Comparison of ENCODE assay signal across 14 cellular contexts in genomic region chr9:117368684-117369230, GRCh38. TPM values are rescaled to one million over a fixed set of nuclear protein-coding genes. Genes with fewer than 3 reads are reported as not detected.
A peak's percentile ranks its signal among the peaks of the same experiment; 100 is the strongest.
DNase-seq lines count a peak whose midpoint lies in the region; ATAC-seq and TF ChIP-seq lines count a peak whose summit lies in the region.
"Had no signal": no experiment of that assay in that cellular context is flagged by ENCODE, and none has a peak within 500 bp of the region (broad histone marks: within the 10 kb centered on the region; RNA-seq: fewer than 3 reads in every experiment).

No MANE protein-coding gene starts in this region.

- peaks cover 24% of the 10 kb centered on the region for H3K4me1 ChIP-seq in HUES64 (ENCODE audit: insufficient read depth, low read length)
- no peaks in the 10 kb centered on the region for H3K4me1 ChIP-seq in body of pancreas
- H3K4me1 ChIP-seq: A549 had no signal

- no peak overlapping the region for H3K4me3 ChIP-seq in HUES64 (ENCODE audit: low read length)
- H3K4me3 ChIP-seq in body of pancreas = no peak overlapping the region
- H3K4me3 ChIP-seq: A549 had no signal

- CTCF ChIA-PET in activated CD4-positive, alpha-beta T cell treated with anti-CD3 and anti-CD28 coated beads, Interleukin-2, amount 10 ng/mL, durations not matched to agents 7 days and 5 days (lab: Charles Lee) = no interaction called here

- no peaks in the 10 kb centered on the region for H3K27me3 Mint-ChIP-seq in activated CD4-positive, alpha-beta T cell treated with anti-CD3 and anti-CD28 coated beads, Interleukin-2, amount 10 ng/mL, durations not matched to agents 7 days and 5 days
- H3K27me3 Mint-ChIP-seq: CD4-positive, CD25-positive, alpha-beta regulatory T cell had no signal

- no peak for TF ChIP-seq POLR2A in body of pancreas (IDR thresholded peaks at IDR 0.05)

- POLR2A ChIA-PET in activated CD4-positive, alpha-beta T cell treated with anti-CD3 and anti-CD28 coated beads, Interleukin-2, amount 10 ng/mL, durations not matched to agents 7 days and 5 days (lab: Charles Lee) = no interaction called here

- ATAC-seq in body of pancreas = peak; percentile 59
- ATAC-seq in HG03135 (IDR thresholded peaks at IDR 0.05; ENCODE audit: unreplicated experiment) = no peak
- ATAC-seq: A549, HCT116 had no signal

- H3K27ac Mint-ChIP-seq in activated CD4-positive, alpha-beta T cell treated with anti-CD3 and anti-CD28 coated beads, Interleukin-2, amount 10 ng/mL, durations not matched to agents 7 days and 5 days = no peak overlapping the region
- H3K27ac Mint-ChIP-seq: CD4-positive, CD25-positive, alpha-beta regulatory T cell; IgD-negative memory B cell had no signal

- H3K27me3 ChIP-seq in HUES64 (ENCODE audit: insufficient read depth, low read length) = no peaks in the 10 kb centered on the region
- H3K27me3 ChIP-seq in body of pancreas = no peaks in the 10 kb centered on the region

- intact Hi-C loops in body of pancreas (cut with DNase I) = no loop called here

- H3K4me1 Mint-ChIP-seq in activated CD4-positive, alpha-beta T cell treated with anti-CD3 and anti-CD28 coated beads, Interleukin-2, amount 10 ng/mL, durations not matched to agents 7 days and 5 days = no peaks in the 10 kb centered on the region
- H3K4me1 Mint-ChIP-seq: CD4-positive, CD25-positive, alpha-beta regulatory T cell; IgD-negative memory B cell had no signal

- TF ChIP-seq CTCF in body of pancreas (IDR thresholded peaks at IDR 0.05) = no peak

- no peaks in the 10 kb centered on the region for H3K9me3 Mint-ChIP-seq in activated CD4-positive, alpha-beta T cell treated with anti-CD3 and anti-CD28 coated beads, Interleukin-2, amount 10 ng/mL, durations not matched to agents 7 days and 5 days

- peak overlapping the region; percentile 62; the same call in 1 of the 2 replicates for H3K27ac ChIP-seq in HUES64 (ENCODE audit: low read depth, low read length)
- no peak overlapping the region for H3K27ac ChIP-seq in body of pancreas
- H3K27ac ChIP-seq: A549 had no signal

- DNase-seq in COR-L47 (lab: John Stamatoyannopoulos, UW) = peak; percentile 13
- peak; percentile 86 for DNase-seq in DMS79 (lab: John Stamatoyannopoulos, UW)
- DNase-seq in body of pancreas = peak in 2 of 4 donors; percentile 15 to 39
- no peak for DNase-seq in D341Med (ENCODE audit: low spot score)
- no peak for DNase-seq in activated CD4-positive, alpha-beta T cell treated with anti-CD3 and anti-CD28 coated beads, Interleukin-2, amount 10 ng/mL, durations not matched to agents 7 days and 5 days
- DNase-seq: Calu3; CD4-positive, CD25-positive, alpha-beta regulatory T cell; GF-D8; KG1 had no signal

- no peaks in the 10 kb centered on the region for H3K36me3 ChIP-seq in HUES64 (ENCODE audit: insufficient read depth, low read length)
- H3K36me3 ChIP-seq in body of pancreas (replicated peaks in 1 of 2; ENCODE audit: insufficient read depth in 1 of 2, low read depth in 2 of 2) = no peaks in the 10 kb centered on the region

- no peak overlapping the region for H3K4me3 Mint-ChIP-seq in activated CD4-positive, alpha-beta T cell treated with anti-CD3 and anti-CD28 coated beads, Interleukin-2, amount 10 ng/mL, durations not matched to agents 7 days and 5 days
- H3K4me3 Mint-ChIP-seq: CD4-positive, CD25-positive, alpha-beta regulatory T cell; IgD-negative memory B cell had no signal

- H3K9ac ChIP-seq in HUES64 (ENCODE audit: low read depth, low read length) = no peak overlapping the region

- WGBS in HUES64 = 67% methylated on average over 1 of the region's 2 CpGs
- WGBS in body of pancreas, 2 donors = 8 to 16% methylated on average over 2 of the region's 2 CpGs

- no peaks in the 10 kb centered on the region for H3K36me3 Mint-ChIP-seq in activated CD4-positive, alpha-beta T cell treated with anti-CD3 and anti-CD28 coated beads, Interleukin-2, amount 10 ng/mL, durations not matched to agents 7 days and 5 days (ENCODE audit: low read depth)
- H3K36me3 Mint-ChIP-seq: CD4-positive, CD25-positive, alpha-beta regulatory T cell; IgD-negative memory B cell had no signal

- no peaks in the 10 kb centered on the region for H3K9me3 ChIP-seq in HUES64 (ENCODE audit: insufficient read depth, low read depth, low read length)
- no peaks in the 10 kb centered on the region for H3K9me3 ChIP-seq in body of pancreas
- H3K9me3 ChIP-seq: A549 had no signal

RNA-seq across cellular contexts. Expression of gene ASTN2, which starts 46.1 kb away (rescaled TPM):
- 7.6 TPM for polyA plus RNA-seq in HUES64 (2013, experiment 1 of 2)
- 10.3 TPM for polyA plus RNA-seq in HUES64 (2013, experiment 2 of 2)
- 1 to 10 TPM; 8.2 to 9.6 TPM for total RNA-seq in body of pancreas
- total RNA-seq in activated CD4-positive, alpha-beta T cell treated with anti-CD3 and anti-CD28 coated beads, Interleukin-2, amount 10 ng/mL, durations not matched to agents 7 days and 5 days = 1 to 10 TPM; 3.2 to 4.1 TPM

Comparison
In these comparisons a context has a peak if more than half of its experiments do, and no peak if none do; other contexts are left out.
1. DNase-seq: peak in COR-L47 (single experiment) and DMS79 (single experiment); none in D341Med (single experiment) and activated CD4-positive, alpha-beta T cell treated with anti-CD3 and anti-CD28 coated beads, Interleukin-2, amount 10 ng/mL, durations not matched to agents 7 days and 5 days (single experiment).